ENCODE assay signal across 20 cellular contexts in genomic region chr14:78142994-78143393, GRCh38. TPM values are rescaled to one million over a fixed set of nuclear protein-coding genes. Genes with fewer than 3 reads are reported as not detected.
A peak's percentile ranks its signal among the peaks of the same experiment; 100 is the strongest.
DNase-seq lines count a peak whose midpoint lies in the region; ATAC-seq and TF ChIP-seq lines count a peak whose summit lies in the region.
"Had no signal": no experiment of that assay in that cellular context is flagged by ENCODE, and none has a peak within 500 bp of the region (broad histone marks: within the 10 kb centered on the region; RNA-seq: fewer than 3 reads in every experiment).

No MANE protein-coding gene starts in this region.

- H3K9me3 ChIP-seq in breast epithelium (no peaks in the 10 kb centered on the region), Karpas-422 (ENCODE audit: low read length) (no peaks in the 10 kb centered on the region), trophoblast cell (ENCODE audit: insufficient read depth, low read depth, low read length) (no peaks in the 10 kb centered on the region)

- H4K20me1 ChIP-seq in Karpas-422 (ENCODE audit: insufficient read depth, low read depth, low read length): no peaks in the 10 kb centered on the region

- no peak overlapping the region for H3K4ac ChIP-seq in trophoblast cell (ENCODE audit: low read depth, low read length)

- H3K36me3 Mint-ChIP-seq in MCF 10A (ENCODE audit: insufficient read depth, unreplicated experiment): no peaks in the 10 kb centered on the region

- H3K79me2 ChIP-seq in Karpas-422 (ENCODE audit: low read length) (no peaks in the 10 kb centered on the region), trophoblast cell (ENCODE audit: control insufficient read depth, insufficient read depth, low read length, poor library complexity) (no peaks in the 10 kb centered on the region)

- H2AK5ac ChIP-seq in trophoblast cell (ENCODE audit: low read length): no peak overlapping the region

- no peak for ATAC-seq in left colon
- ATAC-seq: Panc1 had no signal

- H3K27me3 ChIP-seq in breast epithelium (peaks cover 0 to 1% of the 10 kb centered on the region in 2 donors), Karpas-422 (ENCODE audit: low read length) (no peaks in the 10 kb centered on the region), trophoblast cell (ENCODE audit: insufficient read depth, low read length) (no peaks in the 10 kb centered on the region)

- no peak overlapping the region for H4K12ac ChIP-seq in trophoblast cell (ENCODE audit: low read depth, low read length)

- H3K36me3 ChIP-seq in breast epithelium: no peaks in the 10 kb centered on the region
- no peaks in the 10 kb centered on the region for H3K36me3 ChIP-seq in Karpas-422 (ENCODE audit: insufficient read depth, low read length)
- no peaks in the 10 kb centered on the region for H3K36me3 ChIP-seq in trophoblast cell (ENCODE audit: control insufficient read depth in 1 of 2, insufficient read depth in 2 of 2, low read length in 2 of 2)

- no peaks in the 10 kb centered on the region for H3K9me3 Mint-ChIP-seq in MCF 10A (ENCODE audit: unreplicated experiment)
- H3K9me3 Mint-ChIP-seq: H9 had no signal

- no peak for TF ChIP-seq POLR2A in breast epithelium (IDR thresholded peaks at IDR 0.05)

- H3K9me2 ChIP-seq in Karpas-422 (replicated peaks; ENCODE audit: insufficient read depth, low read length): no peaks in the 10 kb centered on the region

- H3K14ac ChIP-seq in trophoblast cell (ENCODE audit: low read length): no peak overlapping the region

- no peak overlapping the region for H4K8ac ChIP-seq in trophoblast cell (ENCODE audit: low read depth, low read length)

- H3K4me2 ChIP-seq in Karpas-422 (ENCODE audit: low read depth, low read length, poor library complexity, severe bottlenecking): no peak overlapping the region
- H3K4me2 ChIP-seq in trophoblast cell (ENCODE audit: low read length): no peak overlapping the region
- H3K4me2 ChIP-seq: KMS-11 had no signal

- intact Hi-C loops in MCF 10A (cut with micrococcal nuclease): no loop called here
- intact Hi-C loops in breast epithelium (cut with DNase I; ENCODE audit: low total_unique reads): no loop called here
- intact Hi-C loops in left colon (cut with DNase I, micrococcal nuclease): no loop called here

- H3K23ac ChIP-seq in trophoblast cell (ENCODE audit: low read length): no peak overlapping the region

- peak; percentile 32 for DNase-seq in MCF 10A (ENCODE audit: unreplicated experiment)
- DNase-seq in breast epithelium (ENCODE audit: low spot score in 2 of 2): no peak
- peak; percentile 35 for DNase-seq in OCI-M1 (lab: John Stamatoyannopoulos, UW)
- DNase-seq in fibroblast of mammary gland (ENCODE audit: low read depth): peak; percentile 21
- no peak for DNase-seq in Karpas-422
- DNase-seq in left colon: no peak
- DNase-seq in trophoblast cell: no peak
- DNase-seq: Calu3, DMS153, DND-41, H9, NCI-H2029, NCI-H446, NCI-H524 treated with DMSO at 0.1 percent for 48 hours, NCI-H774, SHP77 treated with DMSO at 0.1 percent for 48 hours had no signal

- H3K27ac ChIP-seq in breast epithelium (no peak overlapping the region), Karpas-422 (ENCODE audit: low read length) (no peak overlapping the region), trophoblast cell (ENCODE audit: low read depth, low read length) (no peak overlapping the region)
- H3K27ac ChIP-seq: 22Rv1, KMS-11, RWPE1 had no signal

- CTCF ChIA-PET in MCF 10A (lab: Yijun Ruan, JAX): interaction anchor here (0.5 to 0.6 kb wide), 2 partner anchors 332 to 424 kb away, joined by 3 to 4 read pairs; no protein-coding TSS in a partner anchor

- no peak overlapping the region for H3K9ac ChIP-seq in Karpas-422 (ENCODE audit: low read length)
- no peak overlapping the region for H3K9ac ChIP-seq in trophoblast cell (ENCODE audit: low read length)
- H3K9ac ChIP-seq: KMS-11 had no signal

- H2BK120ac ChIP-seq in trophoblast cell (ENCODE audit: insufficient read depth, low read length, poor library complexity): no peak overlapping the region

- POLR2A ChIA-PET in MCF 10A (lab: Yijun Ruan, JAX): no interaction called here

- H2BK5ac ChIP-seq in trophoblast cell (ENCODE audit: low read depth, low read length, poor library complexity): no peak overlapping the region

- H3K4me1 Mint-ChIP-seq in MCF 10A (ENCODE audit: insufficient read depth, unreplicated experiment): no peaks in the 10 kb centered on the region
- H3K4me1 Mint-ChIP-seq: H9 had no signal

- WGBS in trophoblast cell (ENCODE audit: extremely low coverage, insufficient coverage, insufficient read length): no CpG with 5 or more reads among the region's 5 CpGs

- H3K79me1 ChIP-seq in trophoblast cell (ENCODE audit: low read length): no peaks in the 10 kb centered on the region

- H2BK12ac ChIP-seq in trophoblast cell (ENCODE audit: low read length): no peak overlapping the region

- H3K4me3 ChIP-seq in breast epithelium (no peak overlapping the region), fibroblast of mammary gland (ENCODE audit: control insufficient read depth, low read depth, low read length) (no peak overlapping the region), Karpas-422 (ENCODE audit: low read length) (no peak overlapping the region), trophoblast cell (ENCODE audit: low read depth, low read length) (no peak overlapping the region)

- H3K27me3 Mint-ChIP-seq in MCF 10A (ENCODE audit: insufficient read depth, unreplicated experiment): peaks cover 15% of the 10 kb centered on the region

- H3K4me3 Mint-ChIP-seq in MCF 10A (ENCODE audit: unreplicated experiment): no peak overlapping the region
- H3K4me3 Mint-ChIP-seq: H9 had no signal

- H3K18ac ChIP-seq in trophoblast cell (ENCODE audit: low read length): no peak overlapping the region

- H3K4me1 ChIP-seq in breast epithelium (no peaks in the 10 kb centered on the region), Karpas-422 (ENCODE audit: low read length) (no peaks in the 10 kb centered on the region), trophoblast cell (ENCODE audit: control insufficient read depth in 1 of 2, insufficient read depth in 2 of 2, low read length in 2 of 2) (no peaks in the 10 kb centered on the region)

- no peak overlapping the region for H4K91ac ChIP-seq in trophoblast cell (ENCODE audit: low read depth, low read length)

- no peak overlapping the region for H3K27ac Mint-ChIP-seq in MCF 10A (ENCODE audit: low read depth, unreplicated experiment)
- H3K27ac Mint-ChIP-seq: H9 had no signal

- BruUV-seq in MCF 10A (replicated peaks; lab: Mats Ljungman, UMichigan): no TSS peak

- no peak for TF ChIP-seq CTCF in MCF 10A (IDR thresholded peaks at IDR 0.05; ENCODE audit: unreplicated experiment)
- TF ChIP-seq CTCF in breast epithelium (IDR thresholded peaks at IDR 0.05): no peak
- TF ChIP-seq CTCF in fibroblast of mammary gland (conservative IDR thresholded peaks at IDR 0.05; ENCODE audit: control insufficient read depth, insufficient read depth, low read depth, low read length): no peak

- H2AFZ ChIP-seq in Karpas-422 (ENCODE audit: low read length) (no peak overlapping the region), trophoblast cell (ENCODE audit: insufficient read depth, low read length, poor library complexity) (no peak overlapping the region)

RNA-seq across cellular contexts. Expression of gene NRXN3, which starts 27.2 kb away (rescaled TPM):
- total RNA-seq in MCF 10A (2022) (not detected in 2 replicates), breast epithelium (1 to 10 TPM; 2.9 to 3.6 (median 3.5) TPM), left colon (1 to 10 TPM; 1.8 to 5.6 TPM)
- not detected in 2 replicates for total RNA-seq in Karpas-422 (2014; rRNA removed; shearing (Covaris generic); ENCODE audit: low replicate concordance)
- polyA plus RNA-seq in trophoblast cell (2013): 6.0 TPM in 2 replicates
- total RNA-seq: Calu3 had no signal

Comparison
In these comparisons a context has a peak if more than half of its experiments do, and no peak if none do; other contexts are left out.
1. DNase-seq: peak in MCF 10A (single experiment), OCI-M1 (single experiment) and fibroblast of mammary gland (single experiment); none in breast epithelium (0 of 2), Karpas-422 (single experiment), left colon (0 of 2) and trophoblast cell (0 of 2).